Comparison of ENCODE assay signal across 22 cellular contexts in genomic region chr16:19817875-19818274, GRCh38.
DNase-seq lines count a peak whose midpoint lies in the region; ATAC-seq, FAIRE-seq and TF ChIP-seq lines count a peak whose summit lies in the region.
"Had no signal": no experiment of that assay in that cellular context is flagged by ENCODE, and none has a peak within 500 bp of the region (broad histone marks: within the 10 kb centered on the region; RNA-seq: fewer than 3 reads in every experiment).

No MANE protein-coding gene starts in this region.

- 65% methylated on average over 7 of the region's 7 CpGs for WGBS in HepG2 (ENCODE audit: low lambda C conversion rate)
- 67% methylated on average over 7 of the region's 7 CpGs for WGBS in right lobe of liver (ENCODE audit: insufficient coverage, low coverage, low lambda C conversion rate, missing lambda C conversion rate)
- 1% methylated on average over 7 of the region's 7 CpGs for WGBS in K562 (ENCODE audit: insufficient coverage, low coverage, missing lambda C conversion rate)

- peaks cover 0 to 11% of the 10 kb centered on the region in 2 donors for H3K27me3 Mint-ChIP-seq in natural killer cell (ENCODE audit: low read depth in 2 of 2)
- no peaks in the 10 kb centered on the region for H3K27me3 Mint-ChIP-seq in CD14-positive monocyte (ENCODE audit: low read depth in 3 of 3)

- H3K4me1 Mint-ChIP-seq in natural killer cell: no peaks in the 10 kb centered on the region
- peaks cover 6% of the 10 kb centered on the region for H3K4me1 Mint-ChIP-seq in CD14-positive monocyte
- H3K4me1 Mint-ChIP-seq: CD4-positive, alpha-beta memory T cell had no signal

- no peak overlapping the region for H3K27ac ChIP-seq in HepG2 (ENCODE audit: extremely low read length, insufficient read depth, low read length)
- H3K27ac ChIP-seq in right lobe of liver: no peak overlapping the region
- no peak overlapping the region for H3K27ac ChIP-seq in K562 (ENCODE audit: extremely low read depth, low read depth, low read length)
- H3K27ac ChIP-seq in osteoblast (ENCODE audit: low read depth, low read length): no peak overlapping the region
- H3K27ac ChIP-seq: 22Rv1, C4-2B, KMS-11 had no signal

- H3K27ac Mint-ChIP-seq in natural killer cell (no peak overlapping the region), CD14-positive monocyte (no peak overlapping the region)
- H3K27ac Mint-ChIP-seq: CD4-positive, alpha-beta memory T cell had no signal

- POLR2A ChIA-PET in HepG2 (lab: Yijun Ruan, JAX): no interaction called here
- POLR2A ChIA-PET in K562 (lab: Yijun Ruan, JAX): no interaction called here

- no peaks in the 10 kb centered on the region for H3K9me1 ChIP-seq in K562 (ENCODE audit: control insufficient read depth, insufficient read depth, low read length)

- no peaks in the 10 kb centered on the region for H3K36me3 ChIP-seq in HepG2 (replicated peaks in 1 of 2; ENCODE audit: control insufficient read depth in 1 of 2, insufficient read depth in 2 of 2, low read length in 2 of 2)
- H3K36me3 ChIP-seq in right lobe of liver: no peaks in the 10 kb centered on the region
- no peaks in the 10 kb centered on the region for H3K36me3 ChIP-seq in K562 (ENCODE audit: control insufficient read depth, insufficient read depth, low read length)
- H3K36me3 ChIP-seq in osteoblast (ENCODE audit: insufficient read depth, low read length): no peaks in the 10 kb centered on the region
- H3K36me3 ChIP-seq: HAP-1 had no signal

- no peak for ATAC-seq in HepG2
- no peak for ATAC-seq in right lobe of liver
- ATAC-seq in K562: no peak; the same call in 2 of the 3 replicates
- ATAC-seq in GM21526 (IDR thresholded peaks at IDR 0.05; ENCODE audit: low FRiP score, unreplicated experiment): no peak
- no peak for ATAC-seq in natural killer cell
- ATAC-seq: A549 had no signal

- intact Hi-C loops in HepG2 (cut with micrococcal nuclease; ENCODE audit: unreplicated experiment) (no loop called here), right lobe of liver (cut with DNase I) (no loop called here), K562 (cut with micrococcal nuclease) (no loop called here), natural killer cell (cut with micrococcal nuclease) (no loop called here), CD14-positive monocyte (cut with micrococcal nuclease) (no loop called here)

- H3K79me2 ChIP-seq in HepG2 (ENCODE audit: insufficient read depth, low read length) (no peaks in the 10 kb centered on the region), K562 (ENCODE audit: control insufficient read depth, insufficient read depth, low read length) (no peaks in the 10 kb centered on the region), osteoblast (ENCODE audit: insufficient read depth, low read length) (no peaks in the 10 kb centered on the region)

- TF ChIP-seq EP300 in HepG2 (IDR thresholded peaks at IDR 0.05; ENCODE audit: low read depth in 2 of 2, low read length in 2 of 2) (no peak), HepG2 (CRISPR knock-in tag; IDR thresholded peaks at IDR 0.05; ENCODE audit: borderline replicate concordance) (no peak), K562 (IDR thresholded peaks at IDR 0.05; ENCODE audit: low read length) (no peak)

- H3K4me1 ChIP-seq in HepG2 (ENCODE audit: insufficient read depth, low read length): 0 out of 2 replicates have a peak, but pooled peaks cover 5% of the 10 kb centered on the region
- H3K4me1 ChIP-seq in right lobe of liver: no peaks in the 10 kb centered on the region
- H3K4me1 ChIP-seq in K562 (replicated peaks in 1 of 2; ENCODE audit: control insufficient read depth in 2 of 2, insufficient read depth in 2 of 2, low read length in 2 of 2): peaks cover 0 to 8% of the 10 kb centered on the region in 2 experiments; a peak in 3 of 5 replicates
- no peaks in the 10 kb centered on the region for H3K4me1 ChIP-seq in osteoblast (ENCODE audit: insufficient read depth, low read length)

- H3K27me3 ChIP-seq in HepG2 (ENCODE audit: control insufficient read depth in 1 of 2, insufficient read depth in 2 of 2, low read length in 2 of 2) (no peaks in the 10 kb centered on the region), right lobe of liver (no peaks in the 10 kb centered on the region), K562 (ENCODE audit: control insufficient read depth in 2 of 2, insufficient read depth in 2 of 2, low read length in 2 of 2) (no peaks in the 10 kb centered on the region; a peak in 1 of 5 replicates), osteoblast (ENCODE audit: insufficient read depth, low read length) (no peaks in the 10 kb centered on the region)

- H2AFZ ChIP-seq in HepG2 (ENCODE audit: low read length) (no peak overlapping the region), K562 (ENCODE audit: low read depth, low read length) (no peak overlapping the region), osteoblast (ENCODE audit: low read length) (no peak overlapping the region)

- H3K36me3 Mint-ChIP-seq in natural killer cell (no peaks in the 10 kb centered on the region), CD14-positive monocyte (no peaks in the 10 kb centered on the region)
- H3K36me3 Mint-ChIP-seq: CD4-positive, alpha-beta memory T cell had no signal

- H3K4me2 ChIP-seq in HepG2 (ENCODE audit: low read depth, low read length): no peak overlapping the region
- no peak overlapping the region for H3K4me2 ChIP-seq in K562 (ENCODE audit: insufficient read depth, low read length)
- H3K4me2 ChIP-seq in osteoblast (ENCODE audit: insufficient read depth, low read length): no peak overlapping the region
- H3K4me2 ChIP-seq: A549, KMS-11 had no signal

- CTCF ChIA-PET in HepG2 (lab: Yijun Ruan, JAX; ENCODE audit: low intra/inter-chr PET ratio, low total read pairs) (no interaction called here), K562 (lab: Yijun Ruan, JAX; ENCODE audit: low intra/inter-chr PET ratio) (no interaction called here)

- in situ Hi-C loops in HepG2 (cut with HindIII; ENCODE audit: extremely low pct_ligation_motif_present, low pct_unique_long_range_greater_than_20kb): no loop called here
- in situ Hi-C loops in K562 (cut with MboI): no loop called here

- H4K20me1 ChIP-seq in HepG2 (ENCODE audit: insufficient read depth, low read length) (no peaks in the 10 kb centered on the region), K562 (replicated peaks; ENCODE audit: control insufficient read depth, insufficient read depth, low read length) (no peaks in the 10 kb centered on the region), osteoblast (ENCODE audit: insufficient read depth, low read length) (no peaks in the 10 kb centered on the region)

- no peak for TF ChIP-seq POLR2A in HepG2 (IDR thresholded peaks at IDR 0.05; ENCODE audit: insufficient read depth in 1 of 2, low read depth in 2 of 2, low read length in 2 of 2)
- TF ChIP-seq POLR2A in right lobe of liver (IDR thresholded peaks at IDR 0.05): no peak
- TF ChIP-seq POLR2A in K562 (conservative IDR thresholded peaks at IDR 0.05): no peak

- no peak overlapping the region for H3K9ac ChIP-seq in HepG2 (ENCODE audit: insufficient read depth, low read depth, low read length)
- H3K9ac ChIP-seq in K562 (ENCODE audit: insufficient read depth in 1 of 2, low read depth in 2 of 2, low read length in 2 of 2): no peak overlapping the region
- H3K9ac ChIP-seq: KMS-11 had no signal

- DNase-seq in HepG2 (ENCODE audit: low spot score): no peak
- DNase-seq in right lobe of liver: no peak
- DNase-seq in K562 (ENCODE audit: extremely low read depth in 1 of 4, low spot score in 3 of 4): peak in 2 of 4 experiments; percentile 26 to 44
- peak; percentile 34 for DNase-seq in osteoblast (ENCODE audit: insufficient read length, low spot score, missing footprints)
- DNase-seq in effector CD8-positive, alpha-beta T cell (lab: John Stamatoyannopoulos, UW): no peak
- no peak for DNase-seq in natural killer cell
- no peak for DNase-seq in CD14-positive monocyte (ENCODE audit: low spot score)
- DNase-seq: AML-193; CD4-positive, alpha-beta memory T cell; DMS 273 treated with DMSO at 0.1 percent for 48 hours; DMS53; DND-41; GOT3 had no signal

- TF ChIP-seq CTCF in HepG2 (CRISPR knock-in tag; IDR thresholded peaks at IDR 0.05): no peak
- no peak for TF ChIP-seq CTCF in right lobe of liver (IDR thresholded peaks at IDR 0.05)
- TF ChIP-seq CTCF in K562 (IDR thresholded peaks at IDR 0.05 in 2 of 3, conservative IDR thresholded peaks at IDR 0.05 in 1 of 3; ENCODE audit: insufficient read depth in 2 of 3, low read depth in 1 of 3, low read length in 3 of 3): no peak
- no peak for TF ChIP-seq CTCF in osteoblast (IDR thresholded peaks at IDR 0.05; ENCODE audit: extremely low read depth, low read depth, low read length)
- TF ChIP-seq CTCF in natural killer cell (IDR thresholded peaks at IDR 0.05): no peak
- TF ChIP-seq CTCF in CD14-positive monocyte (IDR thresholded peaks at IDR 0.05): no peak

- H3K9me3 Mint-ChIP-seq in natural killer cell: peaks cover 0 to 2% of the 10 kb centered on the region in 2 donors
- peaks cover 0 to 4% (median 2%) of the 10 kb centered on the region in 7 donors for H3K9me3 Mint-ChIP-seq in CD14-positive monocyte

- no peak for TF ChIP-seq RAD21 in HepG2 (CRISPR knock-in tag; IDR thresholded peaks at IDR 0.05)
- no peak for TF ChIP-seq RAD21 in K562 (CRISPR knock-in tag; conservative IDR thresholded peaks at IDR 0.05 in 1 of 2, IDR thresholded peaks at IDR 0.05 in 1 of 2)

- H3K4me3 ChIP-seq in HepG2 (replicated peaks in 1 of 3; ENCODE audit: insufficient read depth in 1 of 3, low read depth in 2 of 3, low read length in 3 of 3) (no peak overlapping the region), right lobe of liver (no peak overlapping the region), K562 (no peak overlapping the region), osteoblast (ENCODE audit: insufficient read depth, low read length) (no peak overlapping the region)
- H3K4me3 ChIP-seq: A549, HAP-1 had no signal

- peak; percentile 37 for FAIRE-seq in HepG2 (lab: Jason Lieb, UNC)
- FAIRE-seq in K562 (lab: Jason Lieb, UNC): peak; percentile 67
- FAIRE-seq: A549, G401.6, GM12892, GM18507 had no signal

- no peak overlapping the region for H3K4me3 Mint-ChIP-seq in natural killer cell
- H3K4me3 Mint-ChIP-seq in CD14-positive monocyte: no peak overlapping the region
- H3K4me3 Mint-ChIP-seq: CD4-positive, alpha-beta memory T cell had no signal

- H3K9me3 ChIP-seq in HepG2 (ENCODE audit: low read length) (peaks cover 4% of the 10 kb centered on the region), right lobe of liver (no peaks in the 10 kb centered on the region), K562 (replicated peaks; ENCODE audit: control insufficient read depth, insufficient read depth, low read depth, low read length) (no peaks in the 10 kb centered on the region), osteoblast (ENCODE audit: low read depth, low read length) (no peaks in the 10 kb centered on the region)
- H3K9me3 ChIP-seq: HAP-1 had no signal

- BruUV-seq in HepG2 (replicated peaks; lab: Mats Ljungman, UMichigan): no TSS peak
- BruUV-seq in K562 (replicated peaks; lab: Mats Ljungman, UMichigan): no TSS peak

TF ChIP-seq in HepG2, 621 proteins besides CTCF, POLR2A, EP300 and RAD21 (continues in another document):
- TF ChIP-seq ZKSCAN1 (IDR thresholded peaks at IDR 0.05; ENCODE audit: low read length) (no peak), ARHGAP35 (CRISPR knock-in tag; IDR thresholded peaks at IDR 0.05; ENCODE audit: borderline replicate concordance) (no peak)

TF ChIP-seq in K562, 482 proteins besides CTCF, POLR2A, EP300 and RAD21 (continues in another document):
- TF ChIP-seq JUND (IDR thresholded peaks at IDR 0.05; ENCODE audit: borderline replicate concordance, low read depth, low read length) (no peak), JUND (tag; IDR thresholded peaks at IDR 0.05; ENCODE audit: borderline replicate concordance, low read depth, low read length) (0 out of 3 replicates have a peak, but pooled peaks have one; percentile 12)

Comparison
In these comparisons a context has a peak if more than half of its experiments do, and no peak if none do; other contexts are left out.
1. Of the 241 proteins assayed by ChIP-seq in both HepG2 and K562: peak only in HepG2: none; only in K562: FOSL1, MEIS2, NCOR1 and ZNF766; in both: none; in neither: 236; mixed calls (peak in some experiments, not most) for 1.